ENCODE assay signal across 1 cellular context in the genomic region with DNA sequence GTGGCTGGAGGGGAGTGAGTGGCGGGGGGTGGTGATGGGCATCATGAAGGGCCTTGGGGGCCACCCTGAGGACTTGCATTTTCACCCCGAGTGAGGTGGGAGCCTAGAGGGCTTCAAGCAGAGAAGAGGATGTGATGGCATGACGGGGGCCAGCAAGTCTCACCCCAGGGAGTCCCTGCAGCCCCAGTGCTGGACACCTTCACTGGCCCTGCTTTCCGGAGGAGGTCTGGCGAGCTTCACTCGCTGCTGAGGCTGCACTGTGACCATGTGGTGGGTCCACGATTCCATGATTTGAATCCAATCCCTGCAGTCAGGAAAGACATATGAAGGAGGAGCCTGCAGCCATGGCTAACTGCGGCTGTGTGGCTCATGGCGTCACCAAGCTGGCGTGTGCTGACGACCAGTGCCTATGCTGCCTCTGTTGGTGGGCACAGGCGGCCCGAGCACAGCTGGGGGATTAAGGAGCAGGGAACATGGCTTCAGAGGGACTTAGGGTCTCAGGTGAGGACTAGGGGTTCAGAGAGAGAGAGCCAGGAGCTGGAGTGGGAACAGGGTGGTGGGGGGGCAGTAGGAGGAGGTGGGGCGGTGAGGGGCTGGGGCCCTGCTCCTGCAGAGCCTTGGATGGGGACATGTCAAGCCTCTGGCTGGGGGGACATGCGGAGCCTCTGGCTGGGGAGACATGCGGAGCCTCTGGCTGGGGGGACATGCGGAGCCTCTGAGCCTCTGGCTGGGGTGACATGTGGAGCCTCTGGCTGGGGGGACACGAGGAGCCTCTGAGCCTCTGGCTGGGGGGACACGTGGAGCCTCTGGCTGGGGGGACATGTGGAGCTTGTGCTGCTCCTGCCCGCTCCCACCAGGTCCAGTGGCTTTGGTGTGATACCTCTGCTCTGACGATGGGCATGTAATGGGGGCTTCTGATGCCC.
TF ChIP-seq lines count a peak whose summit lies in the region.

No MANE protein-coding gene starts in this region.

TF ChIP-seq in GM23338, 12 proteins besides CTCF, POLR2A, EP300 and RAD21 (continued from another document):
- TF ChIP-seq, protein P1, sequence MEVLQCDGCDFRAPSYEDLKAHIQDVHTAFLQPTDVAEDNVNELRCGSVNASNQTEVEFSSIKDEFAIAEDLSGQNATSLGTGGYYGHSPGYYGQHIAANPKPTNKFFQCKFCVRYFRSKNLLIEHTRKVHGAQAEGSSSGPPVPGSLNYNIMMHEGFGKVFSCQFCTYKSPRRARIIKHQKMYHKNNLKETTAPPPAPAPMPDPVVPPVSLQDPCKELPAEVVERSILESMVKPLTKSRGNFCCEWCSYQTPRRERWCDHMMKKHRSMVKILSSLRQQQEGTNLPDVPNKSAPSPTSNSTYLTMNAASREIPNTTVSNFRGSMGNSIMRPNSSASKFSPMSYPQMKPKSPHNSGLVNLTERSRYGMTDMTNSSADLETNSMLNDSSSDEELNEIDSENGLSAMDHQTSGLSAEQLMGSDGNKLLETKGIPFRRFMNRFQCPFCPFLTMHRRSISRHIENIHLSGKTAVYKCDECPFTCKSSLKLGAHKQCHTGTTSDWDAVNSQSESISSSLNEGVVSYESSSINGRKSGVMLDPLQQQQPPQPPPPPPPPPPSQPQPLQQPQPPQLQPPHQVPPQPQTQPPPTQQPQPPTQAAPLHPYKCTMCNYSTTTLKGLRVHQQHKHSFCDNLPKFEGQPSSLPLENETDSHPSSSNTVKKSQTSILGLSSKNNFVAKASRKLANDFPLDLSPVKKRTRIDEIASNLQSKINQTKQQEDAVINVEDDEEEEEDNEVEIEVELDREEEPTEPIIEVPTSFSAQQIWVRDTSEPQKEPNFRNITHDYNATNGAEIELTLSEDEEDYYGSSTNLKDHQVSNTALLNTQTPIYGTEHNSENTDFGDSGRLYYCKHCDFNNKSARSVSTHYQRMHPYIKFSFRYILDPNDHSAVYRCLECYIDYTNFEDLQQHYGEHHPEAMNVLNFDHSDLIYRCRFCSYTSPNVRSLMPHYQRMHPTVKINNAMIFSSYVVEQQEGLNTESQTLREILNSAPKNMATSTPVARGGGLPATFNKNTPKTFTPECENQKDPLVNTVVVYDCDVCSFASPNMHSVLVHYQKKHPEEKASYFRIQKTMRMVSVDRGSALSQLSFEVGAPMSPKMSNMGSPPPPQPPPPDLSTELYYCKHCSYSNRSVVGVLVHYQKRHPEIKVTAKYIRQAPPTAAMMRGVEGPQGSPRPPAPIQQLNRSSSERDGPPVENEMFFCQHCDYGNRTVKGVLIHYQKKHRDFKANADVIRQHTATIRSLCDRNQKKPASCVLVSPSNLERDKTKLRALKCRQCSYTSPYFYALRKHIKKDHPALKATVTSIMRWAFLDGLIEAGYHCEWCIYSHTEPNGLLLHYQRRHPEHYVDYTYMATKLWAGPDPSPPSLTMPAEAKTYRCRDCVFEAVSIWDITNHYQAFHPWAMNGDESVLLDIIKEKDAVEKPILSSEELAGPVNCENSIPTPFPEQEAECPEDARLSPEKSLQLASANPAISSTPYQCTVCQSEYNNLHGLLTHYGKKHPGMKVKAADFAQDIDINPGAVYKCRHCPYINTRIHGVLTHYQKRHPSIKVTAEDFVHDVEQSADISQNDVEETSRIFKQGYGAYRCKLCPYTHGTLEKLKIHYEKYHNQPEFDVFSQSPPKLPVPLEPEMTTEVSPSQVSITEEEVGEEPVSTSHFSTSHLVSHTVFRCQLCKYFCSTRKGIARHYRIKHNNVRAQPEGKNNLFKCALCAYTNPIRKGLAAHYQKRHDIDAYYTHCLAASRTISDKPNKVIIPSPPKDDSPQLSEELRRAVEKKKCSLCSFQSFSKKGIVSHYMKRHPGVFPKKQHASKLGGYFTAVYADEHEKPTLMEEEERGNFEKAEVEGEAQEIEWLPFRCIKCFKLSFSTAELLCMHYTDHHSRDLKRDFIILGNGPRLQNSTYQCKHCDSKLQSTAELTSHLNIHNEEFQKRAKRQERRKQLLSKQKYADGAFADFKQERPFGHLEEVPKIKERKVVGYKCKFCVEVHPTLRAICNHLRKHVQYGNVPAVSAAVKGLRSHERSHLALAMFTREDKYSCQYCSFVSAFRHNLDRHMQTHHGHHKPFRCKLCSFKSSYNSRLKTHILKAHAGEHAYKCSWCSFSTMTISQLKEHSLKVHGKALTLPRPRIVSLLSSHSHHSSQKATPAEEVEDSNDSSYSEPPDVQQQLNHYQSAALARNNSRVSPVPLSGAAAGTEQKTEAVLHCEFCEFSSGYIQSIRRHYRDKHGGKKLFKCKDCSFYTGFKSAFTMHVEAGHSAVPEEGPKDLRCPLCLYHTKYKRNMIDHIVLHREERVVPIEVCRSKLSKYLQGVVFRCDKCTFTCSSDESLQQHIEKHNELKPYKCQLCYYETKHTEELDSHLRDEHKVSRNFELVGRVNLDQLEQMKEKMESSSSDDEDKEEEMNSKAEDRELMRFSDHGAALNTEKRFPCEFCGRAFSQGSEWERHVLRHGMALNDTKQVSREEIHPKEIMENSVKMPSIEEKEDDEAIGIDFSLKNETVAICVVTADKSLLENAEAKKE (CRISPR knock-in tag; IDR thresholded peaks at IDR 0.05) = no peak
- TF ChIP-seq JUNB (IDR thresholded peaks at IDR 0.05; ENCODE audit: unreplicated experiment) (no peak), EZH2 (IDR thresholded peaks at IDR 0.05; ENCODE audit: low read depth, unreplicated experiment) (no peak), ZNF114 (CRISPR knock-in tag; IDR thresholded peaks at IDR 0.05) (no peak), NANOG (IDR thresholded peaks at IDR 0.05; ENCODE audit: borderline replicate concordance) (no peak), CREB1 (CRISPR knock-in tag; IDR thresholded peaks at IDR 0.05; ENCODE audit: low read depth) (no peak)
- TF ChIP-seq, protein P2, sequence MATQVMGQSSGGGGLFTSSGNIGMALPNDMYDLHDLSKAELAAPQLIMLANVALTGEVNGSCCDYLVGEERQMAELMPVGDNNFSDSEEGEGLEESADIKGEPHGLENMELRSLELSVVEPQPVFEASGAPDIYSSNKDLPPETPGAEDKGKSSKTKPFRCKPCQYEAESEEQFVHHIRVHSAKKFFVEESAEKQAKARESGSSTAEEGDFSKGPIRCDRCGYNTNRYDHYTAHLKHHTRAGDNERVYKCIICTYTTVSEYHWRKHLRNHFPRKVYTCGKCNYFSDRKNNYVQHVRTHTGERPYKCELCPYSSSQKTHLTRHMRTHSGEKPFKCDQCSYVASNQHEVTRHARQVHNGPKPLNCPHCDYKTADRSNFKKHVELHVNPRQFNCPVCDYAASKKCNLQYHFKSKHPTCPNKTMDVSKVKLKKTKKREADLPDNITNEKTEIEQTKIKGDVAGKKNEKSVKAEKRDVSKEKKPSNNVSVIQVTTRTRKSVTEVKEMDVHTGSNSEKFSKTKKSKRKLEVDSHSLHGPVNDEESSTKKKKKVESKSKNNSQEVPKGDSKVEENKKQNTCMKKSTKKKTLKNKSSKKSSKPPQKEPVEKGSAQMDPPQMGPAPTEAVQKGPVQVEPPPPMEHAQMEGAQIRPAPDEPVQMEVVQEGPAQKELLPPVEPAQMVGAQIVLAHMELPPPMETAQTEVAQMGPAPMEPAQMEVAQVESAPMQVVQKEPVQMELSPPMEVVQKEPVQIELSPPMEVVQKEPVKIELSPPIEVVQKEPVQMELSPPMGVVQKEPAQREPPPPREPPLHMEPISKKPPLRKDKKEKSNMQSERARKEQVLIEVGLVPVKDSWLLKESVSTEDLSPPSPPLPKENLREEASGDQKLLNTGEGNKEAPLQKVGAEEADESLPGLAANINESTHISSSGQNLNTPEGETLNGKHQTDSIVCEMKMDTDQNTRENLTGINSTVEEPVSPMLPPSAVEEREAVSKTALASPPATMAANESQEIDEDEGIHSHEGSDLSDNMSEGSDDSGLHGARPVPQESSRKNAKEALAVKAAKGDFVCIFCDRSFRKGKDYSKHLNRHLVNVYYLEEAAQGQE (IDR thresholded peaks at IDR 0.05; ENCODE audit: unreplicated experiment) = no peak
